22 cellular contexts compared by ENCODE assay signal in genomic region chr19:39070888-39071287, GRCh38. TPM values are rescaled to one million over a fixed set of nuclear protein-coding genes. Genes with fewer than 3 reads are reported as not detected.
A peak's percentile ranks its signal among the peaks of the same experiment; 100 is the strongest.
DNase-seq lines count a peak whose midpoint lies in the region; ATAC-seq and TF ChIP-seq lines count a peak whose summit lies in the region.
"Had no signal": no experiment of that assay in that cellular context is flagged by ENCODE, and none has a peak within 500 bp of the region (broad histone marks: within the 10 kb centered on the region; RNA-seq: fewer than 3 reads in every experiment).

No MANE protein-coding gene starts in this region.

- DNase-seq in A172 (ENCODE audit: low spot score), result peak; percentile 66
- peak; percentile 96 for DNase-seq in ELR (ENCODE audit: low read depth)
- no peak for DNase-seq in RWPE1 (ENCODE audit: low spot score)
- DNase-seq in islet precursor cell, result peak; percentile 73
- no peak for DNase-seq in BE2C
- no peak for DNase-seq in T-helper 2 cell treated with Interferon-gamma antibody and Interleukin-4, amounts not matched to agents 5 μg/mL and 100 μg/mL, for 36 hours (ENCODE audit: low spot score)
- no peak for DNase-seq in activated CD4-positive, CD25-positive, alpha-beta regulatory T cell treated with anti-CD3 and anti-CD28 coated beads, Interleukin-2, amount 50 U/mL, for 72 hours
- DNase-seq in aorta, result no peak
- DNase-seq: ACHN, activated gamma-delta T cell, body of pancreas, COR-L47, GF-D8, immature natural killer cell, NCI-H2029, NCI-H69, SW 1271, WERI-Rb-1 had no signal

- H3K4me1 ChIP-seq in BE2C (no peaks in the 10 kb centered on the region), aorta (ENCODE audit: control insufficient read depth in 1 of 2, insufficient read depth in 2 of 2, low read length in 2 of 2) (no peaks in the 10 kb centered on the region)
- H3K4me1 ChIP-seq: body of pancreas had no signal

- H3K4me3 Mint-ChIP-seq in T-helper 2 cell treated with Interferon-gamma antibody and Interleukin-4, amounts not matched to agents 5 μg/mL and 100 μg/mL, for 36 hours, result no peak overlapping the region
- H3K4me3 Mint-ChIP-seq: dendritic cell treated with granulocyte-macrophage colony-stimulating factor and Interleukin-4, amounts not matched to agents 40 ng/mL and 50 ng/mL, for 4 days; nephron had no signal

- H3K27me3 Mint-ChIP-seq in T-helper 2 cell treated with Interferon-gamma antibody and Interleukin-4, amounts not matched to agents 5 μg/mL and 100 μg/mL, for 36 hours (ENCODE audit: low read depth), result peaks cover 3% of the 10 kb centered on the region

- no peaks in the 10 kb centered on the region for H3K36me3 ChIP-seq in BE2C
- H3K36me3 ChIP-seq in aorta (ENCODE audit: control insufficient read depth in 1 of 2, insufficient read depth in 2 of 2, low read length in 1 of 2), result no peaks in the 10 kb centered on the region
- H3K36me3 ChIP-seq: WERI-Rb-1 had no signal

- POLR2A ChIA-PET in RWPE1 (lab: Yijun Ruan, JAX; ENCODE audit: low non-redundant PET), result no interaction called here

- no peak overlapping the region for H3K27ac Mint-ChIP-seq in T-helper 2 cell treated with Interferon-gamma antibody and Interleukin-4, amounts not matched to agents 5 μg/mL and 100 μg/mL, for 36 hours
- H3K27ac Mint-ChIP-seq: dendritic cell treated with granulocyte-macrophage colony-stimulating factor and Interleukin-4, amounts not matched to agents 40 ng/mL and 50 ng/mL, for 4 days; nephron had no signal

- H3K27me3 ChIP-seq in BE2C (peaks cover 5% of the 10 kb centered on the region; the same call in 1 of the 2 replicates), aorta (ENCODE audit: control insufficient read depth in 1 of 2, insufficient read depth in 2 of 2, low read length in 1 of 2) (no peaks in the 10 kb centered on the region)
- H3K27me3 ChIP-seq: body of pancreas had no signal

- peaks cover 6% of the 10 kb centered on the region for H3K4me1 Mint-ChIP-seq in T-helper 2 cell treated with Interferon-gamma antibody and Interleukin-4, amounts not matched to agents 5 μg/mL and 100 μg/mL, for 36 hours (ENCODE audit: low read depth)
- H3K4me1 Mint-ChIP-seq: nephron had no signal

- 76 to 85% methylated on average over 5 of the region's 5 CpGs for WGBS in aorta, 2 donors

- H3K36me3 Mint-ChIP-seq in T-helper 2 cell treated with Interferon-gamma antibody and Interleukin-4, amounts not matched to agents 5 μg/mL and 100 μg/mL, for 36 hours (ENCODE audit: low read depth), result no peaks in the 10 kb centered on the region

- H3K9me3 ChIP-seq in BE2C (peaks cover 4% of the 10 kb centered on the region; the same call in 1 of the 2 replicates), aorta (ENCODE audit: control insufficient read depth, low read length) (no peaks in the 10 kb centered on the region)
- H3K9me3 ChIP-seq: body of pancreas had no signal

- no peak for ATAC-seq in aorta (ENCODE audit: low FRiP score)
- ATAC-seq: body of pancreas had no signal

- intact Hi-C loops in aorta (cut with DNase I), result no loop called here

- no peak overlapping the region for H3K4me3 ChIP-seq in BE2C (ENCODE audit: low read depth, low read length)
- H3K4me3 ChIP-seq in aorta (ENCODE audit: low read length in 2 of 2), result no peak overlapping the region
- H3K4me3 ChIP-seq: body of pancreas had no signal

- H3K27ac ChIP-seq in RWPE1 (peak overlapping the region; percentile 21; the same call in 1 of the 2 replicates), aorta (ENCODE audit: low read depth in 1 of 2, low read length in 2 of 2) (no peak overlapping the region)
- H3K27ac ChIP-seq: body of pancreas, WERI-Rb-1 had no signal

- no peaks in the 10 kb centered on the region for H3K9me3 Mint-ChIP-seq in T-helper 2 cell treated with Interferon-gamma antibody and Interleukin-4, amounts not matched to agents 5 μg/mL and 100 μg/mL, for 36 hours
- H3K9me3 Mint-ChIP-seq: dendritic cell treated with granulocyte-macrophage colony-stimulating factor and Interleukin-4, amounts not matched to agents 40 ng/mL and 50 ng/mL, for 4 days; nephron had no signal

- CTCF ChIA-PET in RWPE1 (lab: Yijun Ruan, JAX), result interaction anchor here (1.3 kb wide), 1 partner anchor 19 kb away, joined by 5 read pairs; no protein-coding TSS in a partner anchor

- TF ChIP-seq CTCF in RWPE1 (conservative IDR thresholded peaks at IDR 0.05; ENCODE audit: low read depth), result no peak
- TF ChIP-seq CTCF in BE2C (IDR thresholded peaks at IDR 0.05; ENCODE audit: low read depth, low read length), result no peak

RNA-seq across cellular contexts. Expression of gene ACP7, which starts 13.3 kb away (rescaled TPM):
- total RNA-seq in A172 (2014; rRNA removed; shearing (Covaris generic)), result 0.03 and 0.31 TPM in 2 replicates
- polyA plus RNA-seq in BE2C (2012; ENCODE audit: insufficient read depth, insufficient read length, low read depth), result not detected
- total RNA-seq in aorta, result not detected
- polyA plus RNA-seq in aorta, result not detected
- total RNA-seq: body of pancreas, HT-29, lung microvascular endothelial cell had no signal
- polyA plus RNA-seq: immature natural killer cell had no signal

RNA-seq across cellular contexts. Expression of gene FBXO27, which starts 38.5 kb away (rescaled TPM):
- 0.07 and 0.10 TPM in 2 replicates for total RNA-seq in A172 (2014; rRNA removed; shearing (Covaris generic))
- polyA plus RNA-seq in BE2C (2012; ENCODE audit: insufficient read depth, insufficient read length, low read depth), result not detected
- total RNA-seq in aorta, result 1 to 10 TPM; 5.0 to 8.6 TPM
- 1 to 10 TPM in 1 of 2 donors, under 1 TPM in 1; 0.25 to 2.8 TPM for polyA plus RNA-seq in aorta
- total RNA-seq: HT-29 had no signal

RNA-seq across cellular contexts. Expression of gene PAK4, which starts 54.7 kb away (rescaled TPM):
- total RNA-seq in A172 (2014; rRNA removed; shearing (Covaris generic)), result 9.2 and 16.2 TPM in 2 replicates
- polyA plus RNA-seq in BE2C (2012; ENCODE audit: insufficient read depth, insufficient read length, low read depth), result 113 TPM
- total RNA-seq in aorta, result 10 to 100 TPM; 15.9 to 22.2 TPM
- 10 to 100 TPM in 1 of 2 donors, 1 to 10 TPM in 1; 8.0 to 12.5 TPM for polyA plus RNA-seq in aorta

Comparison
In these comparisons a context has a peak if more than half of its experiments do, and no peak if none do; other contexts are left out.
1. DNase-seq: peak in A172 (single experiment), ELR (single experiment) and islet precursor cell (single experiment); none in RWPE1 (single experiment), BE2C (single experiment), T-helper 2 cell treated with Interferon-gamma antibody and Interleukin-4, amounts not matched to agents 5 μg/mL and 100 μg/mL, for 36 hours (single experiment), activated CD4-positive, CD25-positive, alpha-beta regulatory T cell treated with anti-CD3 and anti-CD28 coated beads, Interleukin-2, amount 50 U/mL, for 72 hours (single experiment) and aorta (0 of 2).